32 cellular contexts compared by ENCODE assay signal in genomic region chr2:226403360-226403759, GRCh38.
DNase-seq lines count a peak whose midpoint lies in the region; ATAC-seq and TF ChIP-seq lines count a peak whose summit lies in the region.
"Had no signal": no experiment of that assay in that cellular context is flagged by ENCODE, and none has a peak within 500 bp of the region (broad histone marks: within the 10 kb centered on the region; RNA-seq: fewer than 3 reads in every experiment).

No MANE protein-coding gene starts in this region.

- CTCF ChIA-PET in IMR-90 (lab: Yijun Ruan, JAX), result no interaction called here

- in situ Hi-C loops in IMR-90 (cut with MboI; ENCODE audit: low sequenced_read_pairs), result no loop called here

- H3K4me1 ChIP-seq in IMR-90 (ENCODE audit: control insufficient read depth, insufficient read depth, low read length) (no peaks in the 10 kb centered on the region; the same call in 1 of the 2 replicates), trophoblast cell (ENCODE audit: control insufficient read depth in 1 of 2, insufficient read depth in 2 of 2, low read length in 2 of 2) (no peaks in the 10 kb centered on the region)
- H3K4me1 ChIP-seq: colonic mucosa, testis, uterus had no signal

- no peak overlapping the region for H4K91ac ChIP-seq in IMR-90 (ENCODE audit: insufficient read depth, low read depth, low read length)
- no peak overlapping the region for H4K91ac ChIP-seq in trophoblast cell (ENCODE audit: low read depth, low read length)

- H3K27ac ChIP-seq in IMR-90 (ENCODE audit: insufficient read depth, low read length), result no peak overlapping the region
- H3K27ac ChIP-seq in trophoblast cell (ENCODE audit: low read depth, low read length), result no peak overlapping the region
- H3K27ac ChIP-seq: colonic mucosa, esophagus muscularis mucosa, ovary, testis, uterus, WERI-Rb-1 had no signal

- H3K36me3 ChIP-seq in IMR-90 (ENCODE audit: control insufficient read depth, insufficient read depth, low read length) (no peaks in the 10 kb centered on the region), trophoblast cell (ENCODE audit: control insufficient read depth in 1 of 2, insufficient read depth in 2 of 2, low read length in 2 of 2) (no peaks in the 10 kb centered on the region)
- H3K36me3 ChIP-seq: colonic mucosa, esophagus muscularis mucosa, ovary, uterus, WERI-Rb-1 had no signal

- H3K9ac ChIP-seq in IMR-90 (ENCODE audit: low read depth, low read length), result no peak overlapping the region
- H3K9ac ChIP-seq in trophoblast cell (ENCODE audit: low read length), result no peak overlapping the region

- H3K79me1 ChIP-seq in IMR-90 (ENCODE audit: low read depth in 1 of 2, low read length in 2 of 2) (no peaks in the 10 kb centered on the region), trophoblast cell (ENCODE audit: low read length) (no peaks in the 10 kb centered on the region)

- no peak overlapping the region for H2BK120ac ChIP-seq in IMR-90 (ENCODE audit: low read depth, low read length)
- H2BK120ac ChIP-seq in trophoblast cell (ENCODE audit: insufficient read depth, low read length, poor library complexity), result no peak overlapping the region

- H2BK20ac ChIP-seq in IMR-90 (ENCODE audit: low read depth, low read length), result no peak overlapping the region

- no peak overlapping the region for H3K56ac ChIP-seq in IMR-90 (ENCODE audit: extremely low read depth, insufficient read depth, low read length)

- no peak overlapping the region for H4K5ac ChIP-seq in IMR-90 (ENCODE audit: low read depth, low read length)

- H2BK15ac ChIP-seq in IMR-90 (ENCODE audit: low read depth, low read length), result peak overlapping the region; percentile 11; the same call in 1 of the 3 replicates

- H3K18ac ChIP-seq in IMR-90 (ENCODE audit: low read depth, low read length), result no peak overlapping the region
- no peak overlapping the region for H3K18ac ChIP-seq in trophoblast cell (ENCODE audit: low read length)

- H2AFZ ChIP-seq in IMR-90 (replicated peaks; ENCODE audit: low read length, poor library complexity) (no peak overlapping the region), trophoblast cell (ENCODE audit: insufficient read depth, low read length, poor library complexity) (no peak overlapping the region)

- no peak overlapping the region for H3K4me3 ChIP-seq in IMR-90 (ENCODE audit: insufficient read depth, low read depth, low read length)
- H3K4me3 ChIP-seq in fibroblast of villous mesenchyme (ENCODE audit: low read depth, low read length), result no peak overlapping the region
- H3K4me3 ChIP-seq in trophoblast cell (ENCODE audit: low read depth, low read length), result no peak overlapping the region
- H3K4me3 ChIP-seq: colonic mucosa, esophagus muscularis mucosa, ovary, testis, uterus had no signal

- BruUV-seq in IMR-90 (replicated peaks; lab: Mats Ljungman, UMichigan), result no TSS peak

- H3K4me2 ChIP-seq in IMR-90 (ENCODE audit: low read depth, low read length) (no peak overlapping the region), trophoblast cell (ENCODE audit: low read length) (no peak overlapping the region)

- no peak for TF ChIP-seq RAD21 in IMR-90 (IDR thresholded peaks at IDR 0.05; ENCODE audit: low read length)

- POLR2A ChIA-PET in IMR-90 (lab: Charles Lee; ENCODE audit: unreplicated experiment), result no interaction called here

- no peaks in the 10 kb centered on the region for H3K9me3 ChIP-seq in IMR-90 (ENCODE audit: control insufficient read depth, insufficient read depth, low read length)
- H3K9me3 ChIP-seq in trophoblast cell (ENCODE audit: insufficient read depth, low read depth, low read length), result no peaks in the 10 kb centered on the region
- H3K9me3 ChIP-seq: colonic mucosa, esophagus muscularis mucosa, ovary, testis, uterus had no signal

- no CpG with 5 or more reads among the region's 2 CpGs for WGBS in IMR-90 (ENCODE audit: extremely low coverage in 2 of 2, insufficient read length in 1 of 2), 2 experiments
- WGBS in trophoblast cell (ENCODE audit: extremely low coverage, insufficient coverage, insufficient read length), result no CpG with 5 or more reads among the region's 2 CpGs

- ATAC-seq in IMR-90 (ENCODE audit: low read depth) (peak; percentile 29; the same call in 1 of the 2 replicates), HG03342 (IDR thresholded peaks at IDR 0.05; ENCODE audit: unreplicated experiment) (no peak), GM18502 (IDR thresholded peaks at IDR 0.05; ENCODE audit: poor library complexity, unreplicated experiment) (no peak)
- ATAC-seq: left ventricle myocardium superior; natural killer cell; PC-3; right cardiac atrium; stimulated activated naive CD8-positive, alpha-beta T cell treated with anti-CD3 and anti-CD28 coated beads, Interleukin-15, Interleukin-2, amounts not matched to agents 100 U/mL and 50 U/mL, for 24 hours had no signal

- no peaks in the 10 kb centered on the region for H3K9me1 ChIP-seq in IMR-90 (ENCODE audit: insufficient read depth, low read length)

- intact Hi-C loops in IMR-90 (cut with micrococcal nuclease), result no loop called here

- no peak overlapping the region for H4K12ac ChIP-seq in trophoblast cell (ENCODE audit: low read depth, low read length)

- H3K79me2 ChIP-seq in trophoblast cell (ENCODE audit: control insufficient read depth, insufficient read depth, low read length, poor library complexity), result no peaks in the 10 kb centered on the region

- no peak overlapping the region for H2BK12ac ChIP-seq in trophoblast cell (ENCODE audit: low read length)

- TF ChIP-seq CTCF in IMR-90 (conservative IDR thresholded peaks at IDR 0.05; ENCODE audit: low read depth, low read length) (no peak), fibroblast of villous mesenchyme (IDR thresholded peaks at IDR 0.05; ENCODE audit: insufficient read depth, low read depth, low read length) (no peak)

- TF ChIP-seq POLR2A in IMR-90 (IDR thresholded peaks at IDR 0.05; ENCODE audit: low read depth, low read length), result no peak

- H3K23ac ChIP-seq in IMR-90 (ENCODE audit: low read depth, low read length) (0 out of 2 replicates have a peak overlapping the region, but pooled peaks have one; percentile 12), trophoblast cell (ENCODE audit: low read length) (no peak overlapping the region)

- H3K4ac ChIP-seq in IMR-90 (ENCODE audit: low read depth, low read length) (peak overlapping the region; percentile 22; the same call in 1 of the 2 replicates), trophoblast cell (ENCODE audit: low read depth, low read length) (no peak overlapping the region)

- no peak overlapping the region; the same call in 1 of the 2 replicates for H3K14ac ChIP-seq in IMR-90 (replicated peaks; ENCODE audit: low read depth, low read length)
- H3K14ac ChIP-seq in trophoblast cell (ENCODE audit: low read length), result no peak overlapping the region

- H4K20me1 ChIP-seq in IMR-90 (ENCODE audit: insufficient read depth, low read length), result no peaks in the 10 kb centered on the region

- H3K27me3 ChIP-seq in IMR-90 (ENCODE audit: control insufficient read depth, insufficient read depth, low read length), result no peaks in the 10 kb centered on the region
- no peaks in the 10 kb centered on the region for H3K27me3 ChIP-seq in trophoblast cell (ENCODE audit: insufficient read depth, low read length)
- H3K27me3 ChIP-seq: colonic mucosa, esophagus muscularis mucosa, ovary, testis, uterus had no signal

- H2BK5ac ChIP-seq in IMR-90 (ENCODE audit: low read depth, low read length, poor library complexity, severe bottlenecking) (no peak overlapping the region), trophoblast cell (ENCODE audit: low read depth, low read length, poor library complexity) (no peak overlapping the region)

- H2AK9ac ChIP-seq in IMR-90 (replicated peaks; ENCODE audit: low read depth, low read length, poor library complexity), result no peak overlapping the region

- DNase-seq in IMR-90, result peak; percentile 23
- DNase-seq in astrocyte of the hippocampus (ENCODE audit: low read depth, low spot score), result peak; percentile 32
- peak; percentile 42 for DNase-seq in fibroblast of villous mesenchyme (ENCODE audit: low read depth)
- DNase-seq in trophoblast cell, result peak; percentile 82 to 90
- DNase-seq in OCI-M1 (lab: John Stamatoyannopoulos, UW), result no peak
- DNase-seq: activated CD4-positive, alpha-beta T cell treated with anti-CD3 and anti-CD28 coated beads for 48 hours; activated effector memory CD4-positive, alpha-beta T cell treated with anti-CD3 and anti-CD28 coated beads, Interleukin-2, amount 50 U/mL, for 16 hours; activated naive CD8-positive, alpha-beta T cell treated with anti-CD3 and anti-CD28 coated beads, Interleukin-2, amount 10 ng/mL, durations not matched to agents 7 days and 5 days; activated T-cell treated with anti-CD3 and anti-CD28 coated beads, Interleukin-2, amount 50 U/mL, for 1 hour; Calu3; colonic mucosa; DND-41; HFFc6; left ventricle myocardium superior; midbrain; natural killer cell; NCI-H1092; NCI-H187 treated with DMSO at 0.1 percent for 48 hours; NCI-H524 treated with DMSO at 0.1 percent for 48 hours; ovary; PC-3; right cardiac atrium; Right ventricle myocardium superior; stimulated activated naive CD8-positive, alpha-beta T cell treated with anti-CD3 and anti-CD28 coated beads, Interleukin-15, Interleukin-2, amounts not matched to agents 100 U/mL and 50 U/mL, for 24 hours; SW 1271; T-helper 9 cell; testis; uterus; WERI-Rb-1 had no signal

- H2AK5ac ChIP-seq in IMR-90 (ENCODE audit: low read depth, low read length) (no peak overlapping the region), trophoblast cell (ENCODE audit: low read length) (no peak overlapping the region)

- H4K8ac ChIP-seq in IMR-90 (ENCODE audit: low read depth in 2 of 2, low read length in 2 of 2) (0 out of 4 replicates have a peak overlapping the region, but pooled peaks of 1 of the 2 experiments have one; percentile 13), trophoblast cell (ENCODE audit: low read depth, low read length) (no peak overlapping the region)

- dilution Hi-C loops in IMR-90 (cut with HindIII; ENCODE audit: low sequenced_read_pairs, unreplicated experiment), result no loop called here

TF ChIP-seq in IMR-90, 13 proteins besides CTCF, POLR2A, EP300 and RAD21 (continues in another document):
- no peak for TF ChIP-seq RCOR1 (IDR thresholded peaks at IDR 0.05; ENCODE audit: insufficient replicate concordance, low read length)
- TF ChIP-seq USF2 (IDR thresholded peaks at IDR 0.05; ENCODE audit: low read depth, low read length), result no peak
- TF ChIP-seq CEBPB (IDR thresholded peaks at IDR 0.05; ENCODE audit: low read depth, low read length), result no peak
- no peak for TF ChIP-seq SMC3 (IDR thresholded peaks at IDR 0.05; ENCODE audit: low read depth, low read length)
- no peak for TF ChIP-seq MAZ (IDR thresholded peaks at IDR 0.05; ENCODE audit: borderline replicate concordance, low read depth, low read length)
- no peak for TF ChIP-seq RFX5 (IDR thresholded peaks at IDR 0.05; ENCODE audit: low read depth, low read length)
- TF ChIP-seq CHD1 (IDR thresholded peaks at IDR 0.05; ENCODE audit: low read depth, low read length), result no peak
